In the genomic region with DNA sequence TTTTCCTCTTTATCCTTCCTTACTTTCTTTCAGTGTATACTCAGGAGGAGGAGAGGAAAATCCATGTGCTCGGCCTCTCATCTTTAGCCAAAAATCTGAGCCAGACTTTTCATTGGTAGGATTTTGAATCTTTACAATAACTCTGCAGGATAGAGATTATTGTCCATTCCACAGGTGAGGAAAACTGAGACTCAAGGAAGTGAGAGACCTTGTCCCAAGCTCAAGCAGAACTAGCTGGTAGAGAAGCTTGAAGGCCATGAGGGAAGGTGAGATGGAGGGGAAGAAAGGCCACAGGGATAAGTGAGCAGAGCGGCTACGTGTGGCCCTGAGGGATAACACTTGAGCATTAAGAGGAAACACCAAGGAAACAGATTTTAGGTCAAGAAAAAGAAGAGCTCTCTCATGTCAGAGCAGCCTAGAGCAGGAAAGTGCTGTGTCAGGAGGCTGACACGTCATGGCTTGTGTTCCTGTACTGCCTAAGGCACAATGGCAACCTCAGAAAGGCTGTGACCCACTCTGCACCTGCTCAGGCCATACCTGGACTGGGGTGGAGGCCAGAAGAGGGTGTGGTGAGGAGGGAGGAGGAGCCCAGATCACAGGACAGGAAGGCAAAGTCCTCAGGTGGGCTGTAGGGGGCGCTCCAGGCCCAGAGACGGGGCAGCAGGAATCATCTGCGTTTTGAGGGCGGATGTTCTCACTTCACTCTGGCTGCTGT, we compare ENCODE assay signal across 8 cellular contexts. TPM values are rescaled to one million over a fixed set of nuclear protein-coding genes. Genes with fewer than 3 reads are reported as not detected.
A peak's percentile ranks its signal among the peaks of the same experiment; 100 is the strongest.
DNase-seq lines count a peak whose midpoint lies in the region; ATAC-seq and TF ChIP-seq lines count a peak whose summit lies in the region.

No MANE protein-coding gene starts in this region.

- peak; percentile 31 to 35 for DNase-seq in NCI-H524 (lab: John Stamatoyannopoulos, UW)
- no peak for DNase-seq in NCI-H524 treated with DMSO at 0.1 percent for 48 hours (lab: John Stamatoyannopoulos, UW)
- peak; percentile 81 for DNase-seq in NOMO-1 treated with dmso at 0.1 percent for 144 hours (lab: John Stamatoyannopoulos, UW; ENCODE audit: unreplicated experiment)
- DNase-seq in activated T-cell treated with anti-CD3 and anti-CD28 coated beads for 1 hour (ENCODE audit: low read depth), result peak; percentile 90
- DNase-seq in esophagus muscularis mucosa (ENCODE audit: extremely low spot score), result no peak
- peak; percentile 63 for DNase-seq in nephron progenitor cell
- peak; percentile 87 to 89 for DNase-seq in stimulated activated naive CD8-positive, alpha-beta T cell treated with anti-CD3 and anti-CD28 coated beads, Interleukin-15, amount 100 ng/mL, for 72 hours

- H3K27me3 ChIP-seq in esophagus muscularis mucosa, result no peaks in the 10 kb centered on the region

- no peaks in the 10 kb centered on the region for H3K4me1 Mint-ChIP-seq in nephron progenitor cell
- peaks cover 11% of the 10 kb centered on the region for H3K4me1 Mint-ChIP-seq in stimulated activated naive CD8-positive, alpha-beta T cell treated with anti-CD3 and anti-CD28 coated beads, Interleukin-15, amount 100 ng/mL, for 72 hours

- TF ChIP-seq EP300 in esophagus muscularis mucosa (IDR thresholded peaks at IDR 0.05), result no peak

- ATAC-seq in HG03135 (IDR thresholded peaks at IDR 0.05; ENCODE audit: unreplicated experiment), result peak; percentile 88
- peak; percentile 100 for ATAC-seq in stimulated activated naive CD8-positive, alpha-beta T cell treated with anti-CD3 and anti-CD28 coated beads, Interleukin-15, amount 100 ng/mL, for 72 hours

- H3K36me3 ChIP-seq in esophagus muscularis mucosa, result no peaks in the 10 kb centered on the region

- H3K27me3 Mint-ChIP-seq in nephron progenitor cell (ENCODE audit: low read depth, poor library complexity), result peaks cover 26% of the 10 kb centered on the region
- peaks cover 15% of the 10 kb centered on the region for H3K27me3 Mint-ChIP-seq in stimulated activated naive CD8-positive, alpha-beta T cell treated with anti-CD3 and anti-CD28 coated beads, Interleukin-15, amount 100 ng/mL, for 72 hours

- H3K27ac Mint-ChIP-seq in nephron progenitor cell, result no peak overlapping the region
- peak overlapping the region in 1 of 2 donors; percentile 82 for H3K27ac Mint-ChIP-seq in stimulated activated naive CD8-positive, alpha-beta T cell treated with anti-CD3 and anti-CD28 coated beads, Interleukin-15, amount 100 ng/mL, for 72 hours

- WGBS in esophagus muscularis mucosa, result 42% methylated on average over 8 of the region's 8 CpGs

- intact Hi-C loops in esophagus muscularis mucosa (cut with DNase I), result loop anchor here (2.0 kb wide), 1 partner anchor 126 kb away; no protein-coding TSS in a partner anchor

- no peak overlapping the region for H3K4me3 ChIP-seq in esophagus muscularis mucosa

- peaks cover 9% of the 10 kb centered on the region for H3K36me3 Mint-ChIP-seq in nephron progenitor cell (ENCODE audit: low read depth)

- H3K4me3 Mint-ChIP-seq in nephron progenitor cell, result no peak overlapping the region
- no peak overlapping the region for H3K4me3 Mint-ChIP-seq in stimulated activated naive CD8-positive, alpha-beta T cell treated with anti-CD3 and anti-CD28 coated beads, Interleukin-15, amount 100 ng/mL, for 72 hours

- TF ChIP-seq CTCF in esophagus muscularis mucosa (IDR thresholded peaks at IDR 0.05), result peak; percentile 72 to 78 (median 76)
- TF ChIP-seq CTCF in nephron progenitor cell (IDR thresholded peaks at IDR 0.05), result peak; percentile 48

- peaks cover 0 to 3% (median under 1%) of the 10 kb centered on the region in 4 donors for H3K4me1 ChIP-seq in esophagus muscularis mucosa

- H3K9me3 ChIP-seq in esophagus muscularis mucosa, result no peaks in the 10 kb centered on the region

- TF ChIP-seq POLR2A in esophagus muscularis mucosa (IDR thresholded peaks at IDR 0.05; ENCODE audit: low read depth), result no peak

- H3K9me3 Mint-ChIP-seq in nephron progenitor cell, result peaks cover 35% of the 10 kb centered on the region
- H3K9me3 Mint-ChIP-seq in stimulated activated naive CD8-positive, alpha-beta T cell treated with anti-CD3 and anti-CD28 coated beads, Interleukin-15, amount 100 ng/mL, for 72 hours, result peaks cover 0 to 12% of the 10 kb centered on the region in 2 donors

- H3K27ac ChIP-seq in esophagus muscularis mucosa (replicated peaks in 1 of 4), result no peak overlapping the region

RNA-seq across cellular contexts. Expression of a gene that starts 11.9 kb away (rescaled TPM):
- total RNA-seq in esophagus muscularis mucosa, result not detected

RNA-seq across cellular contexts. Expression of a gene that starts 12.6 kb away (rescaled TPM):
- total RNA-seq in esophagus muscularis mucosa, result 10 to 100 TPM in 1 of 4 donors, 1 to 10 TPM in 3; 2.0 to 12.5 (median 4.1) TPM

RNA-seq across cellular contexts. Expression of a gene that starts 31.6 kb away (rescaled TPM):
- 100 to 1,000 TPM in 3 of 4 donors, 10 to 100 TPM in 1; 27.0 to 528 (median 116) TPM for total RNA-seq in esophagus muscularis mucosa

RNA-seq across cellular contexts. Expression of a gene that starts 48.8 kb away (rescaled TPM):
- total RNA-seq in esophagus muscularis mucosa, result 100 to 1,000 TPM in 3 of 4 donors, 10 to 100 TPM in 1; 57.7 to 428 (median 146) TPM

RNA-seq across cellular contexts. Expression of a gene that starts 55.7 kb away (rescaled TPM):
- total RNA-seq in esophagus muscularis mucosa, result 10 to 100 TPM in 3 of 4 donors, 1 to 10 TPM in 1; 3.7 to 74.9 (median 14.9) TPM

Comparison
In these comparisons a context has a peak if more than half of its experiments do, and no peak if none do; other contexts are left out.
1. DNase-seq: peak in NCI-H524 (2 of 2), NOMO-1 treated with dmso at 0.1 percent for 144 hours (single experiment), activated T-cell treated with anti-CD3 and anti-CD28 coated beads for 1 hour (single experiment), nephron progenitor cell (single experiment) and stimulated activated naive CD8-positive, alpha-beta T cell treated with anti-CD3 and anti-CD28 coated beads, Interleukin-15, amount 100 ng/mL, for 72 hours (2 of 2); none in NCI-H524 treated with DMSO at 0.1 percent for 48 hours (single experiment) and esophagus muscularis mucosa (single experiment).